14 cellular contexts compared by ENCODE assay signal in genomic region chr21:34383724-34384415, GRCh38. TPM values are rescaled to one million over a fixed set of nuclear protein-coding genes. Genes with fewer than 3 reads are reported as not detected.
DNase-seq lines count a peak whose midpoint lies in the region; ATAC-seq lines count a peak whose summit lies in the region.
"Not testable (repeated sequence)": the region's sequence is repeated elsewhere in the genome, so short reads cannot be mapped to it uniquely, and the experiment has no call there.
"Had no signal": no experiment of that assay in that cellular context is flagged by ENCODE, and none has a peak within 500 bp of the region (broad histone marks: within the 10 kb centered on the region; RNA-seq: fewer than 3 reads in every experiment).

No MANE protein-coding gene starts in this region.

- CTCF ChIA-PET in activated CD4-positive, alpha-beta T cell treated with anti-CD3 and anti-CD28 coated beads for 36 hours (lab: Charles Lee): not testable (repeated sequence)

- not testable (repeated sequence) for H3K4me3 Mint-ChIP-seq in activated CD4-positive, alpha-beta T cell treated with anti-CD3 and anti-CD28 coated beads for 36 hours

- ATAC-seq in GM18498 (IDR thresholded peaks at IDR 0.05; ENCODE audit: unreplicated experiment) (peak; percentile 65), GM19025 (IDR thresholded peaks at IDR 0.05; ENCODE audit: low read depth, unreplicated experiment) (peak; percentile 99), GM21367 (IDR thresholded peaks at IDR 0.05; ENCODE audit: unreplicated experiment) (peak; percentile 93), HG02571 (IDR thresholded peaks at IDR 0.05; ENCODE audit: unreplicated experiment) (peak; percentile 91), HG02973 (IDR thresholded peaks at IDR 0.05; ENCODE audit: unreplicated experiment) (peak; percentile 93), HG03439 (IDR thresholded peaks at IDR 0.05; ENCODE audit: unreplicated experiment) (peak; percentile 89), left lobe of liver (peak; percentile 48)
- peak; percentile 92 for ATAC-seq in activated CD4-positive, alpha-beta T cell treated with anti-CD3 and anti-CD28 coated beads for 36 hours

- not testable (repeated sequence) for H3K36me3 Mint-ChIP-seq in activated CD4-positive, alpha-beta T cell treated with anti-CD3 and anti-CD28 coated beads for 36 hours (ENCODE audit: low read depth)

- not testable (repeated sequence) for H3K27ac Mint-ChIP-seq in activated CD4-positive, alpha-beta T cell treated with anti-CD3 and anti-CD28 coated beads for 36 hours

- not testable (repeated sequence) for H3K9me3 Mint-ChIP-seq in activated CD4-positive, alpha-beta T cell treated with anti-CD3 and anti-CD28 coated beads for 36 hours (ENCODE audit: low read depth)

- intact Hi-C loops in activated CD4-positive, alpha-beta T cell treated with anti-CD3 and anti-CD28 coated beads for 36 hours (cut with DNase I, micrococcal nuclease): not testable (repeated sequence)

- DNase-seq in activated CD4-positive, alpha-beta T cell treated with anti-CD3 and anti-CD28 coated beads for 36 hours; left lobe of liver (ENCODE audit: low spot score): not testable (repeated sequence)

- not testable (repeated sequence) for H3K27me3 Mint-ChIP-seq in activated CD4-positive, alpha-beta T cell treated with anti-CD3 and anti-CD28 coated beads for 36 hours

- POLR2A ChIA-PET in activated CD4-positive, alpha-beta T cell treated with anti-CD3 and anti-CD28 coated beads for 36 hours (lab: Charles Lee): not testable (repeated sequence)

- H3K4me1 Mint-ChIP-seq in activated CD4-positive, alpha-beta T cell treated with anti-CD3 and anti-CD28 coated beads for 36 hours: not testable (repeated sequence)

RNA-seq across cellular contexts. Expression of gene SMIM11, which starts 8.6 kb away (rescaled TPM):
- total RNA-seq in activated CD4-positive, alpha-beta T cell treated with anti-CD3 and anti-CD28 coated beads for 36 hours: 1 to 10 TPM; 2.1 to 6.6 TPM
- total RNA-seq in left lobe of liver: 2.3 TPM

RNA-seq across cellular contexts. Expression of gene KCNE2, which starts 20.1 kb away (rescaled TPM):
- total RNA-seq in activated CD4-positive, alpha-beta T cell treated with anti-CD3 and anti-CD28 coated beads for 36 hours: not detected
- total RNA-seq in left lobe of liver: not detected
- total RNA-seq: Daoy, esophagus squamous epithelium, osteoblast, RPMI7951, suprapubic skin had no signal

RNA-seq across cellular contexts. Expression of gene SMIM34, which starts 39.9 kb away (rescaled TPM):
- total RNA-seq in activated CD4-positive, alpha-beta T cell treated with anti-CD3 and anti-CD28 coated beads for 36 hours: not detected
- total RNA-seq in left lobe of liver: not detected
- total RNA-seq: chondrocyte, Daoy, esophagus squamous epithelium, osteoblast, RPMI7951 had no signal

Comparison
In these comparisons a context has a peak if more than half of its experiments do, and no peak if none do; other contexts are left out.
1. ATAC-seq: peak in every context shown above with its lines; median percentile 99 in GM19025; 93 in GM21367; 93 in HG02973; 92 in activated CD4-positive, alpha-beta T cell treated with anti-CD3 and anti-CD28 coated beads for 36 hours; 91 in HG02571; 89 in HG03439; 65 in GM18498; 48 in left lobe of liver.